1 cellular context compared by ENCODE assay signal in the genomic region with DNA sequence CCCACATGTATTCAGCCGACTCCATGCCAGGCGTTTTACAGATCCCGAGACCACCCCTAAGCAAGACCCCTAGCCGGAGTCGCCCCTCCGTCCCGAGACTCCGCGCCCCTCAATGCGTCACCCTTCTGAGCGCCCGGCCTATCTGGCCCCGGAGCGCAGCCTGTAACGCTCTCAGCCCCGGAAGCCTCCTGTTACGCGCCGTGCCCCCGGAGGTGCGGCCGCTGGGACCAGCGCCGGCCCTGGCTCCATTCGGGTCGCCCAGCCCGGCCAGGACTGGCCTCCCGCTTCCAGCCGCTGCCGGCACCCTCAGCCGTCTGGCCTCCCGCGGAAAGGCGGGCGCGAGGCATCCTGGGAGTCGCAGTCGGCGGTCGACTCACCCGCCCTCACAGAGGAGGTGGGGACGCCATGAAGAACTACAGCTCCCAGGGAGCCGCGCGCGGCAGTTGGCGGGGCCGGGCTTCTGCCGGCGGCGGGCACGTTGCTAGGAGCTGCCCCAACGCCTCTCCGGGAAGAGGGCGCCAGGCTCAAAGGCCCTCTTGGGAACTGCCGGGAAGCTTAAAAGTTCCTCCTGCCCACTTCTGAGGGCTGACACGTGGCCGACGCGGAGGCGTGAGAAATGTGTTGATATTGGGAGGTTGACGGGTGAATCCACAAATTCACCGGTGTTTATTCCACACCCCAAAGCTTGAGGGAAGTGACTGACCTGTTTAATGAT.
TF ChIP-seq lines count a peak whose summit lies in the region.

Gene FBF1, minus strand, starts transcription at position 316 of the 715 bp plus-strand sequence. CDS start 2,893 bp downstream, outside the sequence.

TF ChIP-seq in HCT116, 20 proteins besides CTCF, POLR2A, EP300 and RAD21 (continued from another document):
- TF ChIP-seq ZBTB33 (IDR thresholded peaks at IDR 0.05; ENCODE audit: extremely low read depth, insufficient replicate concordance, low read length), result peak; percentile 68
- TF ChIP-seq FOSL1 (IDR thresholded peaks at IDR 0.05; ENCODE audit: low read depth), result no peak
- no peak; the same call in 1 of the 2 replicates for TF ChIP-seq JUND (IDR thresholded peaks at IDR 0.05)
- TF ChIP-seq ZFX (IDR thresholded peaks at IDR 0.05), result peak; percentile 92; the same call in 1 of the 2 replicates
- TF ChIP-seq POLR2AphosphoS5 (IDR thresholded peaks at IDR 0.05; ENCODE audit: low read depth, low read length), result peak; percentile 97
- peak; percentile 58 for TF ChIP-seq SRF (IDR thresholded peaks at IDR 0.05; ENCODE audit: low read depth)
TF ChIP-seq in HCT116: peak in this region for 11.
